Comparison of ENCODE assay signal across 1 cellular context in the genomic region with DNA sequence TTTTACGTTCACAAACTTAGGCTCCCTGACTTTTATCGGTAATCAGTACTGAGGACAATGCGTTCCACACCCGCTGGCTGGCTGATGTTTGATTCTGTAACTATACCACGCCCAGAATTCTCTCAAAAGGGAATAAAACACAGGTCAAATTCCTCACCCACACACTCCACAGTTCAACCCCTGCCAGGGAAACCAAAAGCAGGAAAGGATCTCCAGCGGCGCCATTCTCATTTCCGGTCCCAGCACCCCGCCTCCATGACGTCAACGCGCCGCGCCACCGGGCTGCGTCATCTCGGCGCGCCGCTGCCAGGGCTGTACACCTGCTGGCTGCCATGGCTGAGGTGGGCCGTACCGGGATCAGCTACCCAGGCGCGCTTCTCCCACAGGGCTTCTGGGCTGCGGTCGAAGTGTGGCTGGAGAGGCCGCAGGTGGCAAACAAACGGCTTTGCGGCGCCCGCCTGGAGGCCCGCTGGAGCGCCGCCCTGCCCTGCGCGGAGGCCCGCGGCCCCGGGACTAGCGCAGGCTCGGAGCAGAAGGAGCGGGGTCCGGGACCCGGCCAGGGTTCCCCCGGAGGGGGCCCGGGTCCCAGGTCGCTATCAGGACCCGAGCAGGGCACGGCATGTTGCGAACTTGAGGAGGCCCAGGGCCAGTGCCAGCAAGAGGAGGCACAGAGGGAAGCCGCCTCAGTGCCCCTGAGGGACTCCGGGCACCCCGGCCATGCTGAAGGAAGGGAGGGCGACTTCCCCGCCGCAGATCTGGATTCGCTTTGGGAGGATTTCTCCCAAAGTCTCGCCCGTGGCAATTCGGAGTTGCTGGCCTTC.
A peak's percentile ranks its signal among the peaks of the same experiment; 100 is the strongest.
TF ChIP-seq lines count a peak whose summit lies in the region.

ACOX3 (minus strand) TSS at position 233 of the 821 bp plus-strand sequence. CDS start 24,202 bp downstream, outside the sequence.
A gene with protein sequence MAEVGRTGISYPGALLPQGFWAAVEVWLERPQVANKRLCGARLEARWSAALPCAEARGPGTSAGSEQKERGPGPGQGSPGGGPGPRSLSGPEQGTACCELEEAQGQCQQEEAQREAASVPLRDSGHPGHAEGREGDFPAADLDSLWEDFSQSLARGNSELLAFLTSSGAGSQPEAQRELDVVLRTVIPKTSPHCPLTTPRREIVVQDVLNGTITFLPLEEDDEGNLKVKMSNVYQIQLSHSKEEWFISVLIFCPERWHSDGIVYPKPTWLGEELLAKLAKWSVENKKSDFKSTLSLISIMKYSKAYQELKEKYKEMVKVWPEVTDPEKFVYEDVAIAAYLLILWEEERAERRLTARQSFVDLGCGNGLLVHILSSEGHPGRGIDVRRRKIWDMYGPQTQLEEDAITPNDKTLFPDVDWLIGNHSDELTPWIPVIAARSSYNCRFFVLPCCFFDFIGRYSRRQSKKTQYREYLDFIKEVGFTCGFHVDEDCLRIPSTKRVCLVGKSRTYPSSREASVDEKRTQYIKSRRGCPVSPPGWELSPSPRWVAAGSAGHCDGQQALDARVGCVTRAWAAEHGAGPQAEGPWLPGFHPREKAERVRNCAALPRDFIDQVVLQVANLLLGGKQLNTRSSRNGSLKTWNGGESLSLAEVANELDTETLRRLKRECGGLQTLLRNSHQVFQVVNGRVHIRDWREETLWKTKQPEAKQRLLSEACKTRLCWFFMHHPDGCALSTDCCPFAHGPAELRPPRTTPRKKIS (plus strand): TSS at position 287 of the 821 bp plus-strand sequence. CDS start 46 bp downstream, at position 333.

TF ChIP-seq in K562, 482 proteins besides CTCF, POLR2A, EP300 and RAD21 (continued from another document and continues in another):
- TF ChIP-seq, protein P1, sequence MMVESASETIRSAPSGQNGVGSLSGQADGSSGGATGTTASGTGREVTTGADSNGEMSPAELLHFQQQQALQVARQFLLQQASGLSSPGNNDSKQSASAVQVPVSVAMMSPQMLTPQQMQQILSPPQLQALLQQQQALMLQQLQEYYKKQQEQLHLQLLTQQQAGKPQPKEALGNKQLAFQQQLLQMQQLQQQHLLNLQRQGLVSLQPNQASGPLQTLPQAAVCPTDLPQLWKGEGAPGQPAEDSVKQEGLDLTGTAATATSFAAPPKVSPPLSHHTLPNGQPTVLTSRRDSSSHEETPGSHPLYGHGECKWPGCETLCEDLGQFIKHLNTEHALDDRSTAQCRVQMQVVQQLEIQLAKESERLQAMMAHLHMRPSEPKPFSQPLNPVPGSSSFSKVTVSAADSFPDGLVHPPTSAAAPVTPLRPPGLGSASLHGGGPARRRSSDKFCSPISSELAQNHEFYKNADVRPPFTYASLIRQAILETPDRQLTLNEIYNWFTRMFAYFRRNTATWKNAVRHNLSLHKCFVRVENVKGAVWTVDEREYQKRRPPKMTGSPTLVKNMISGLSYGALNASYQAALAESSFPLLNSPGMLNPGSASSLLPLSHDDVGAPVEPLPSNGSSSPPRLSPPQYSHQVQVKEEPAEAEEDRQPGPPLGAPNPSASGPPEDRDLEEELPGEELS (CRISPR knock-in tag; IDR thresholded peaks at IDR 0.05; ENCODE audit: borderline replicate concordance), result no peak; the same call in 1 of the 2 replicates
- TF ChIP-seq GATA2 (CRISPR knock-in tag; IDR thresholded peaks at IDR 0.05) (no peak), NELFE (IDR thresholded peaks at IDR 0.05; ENCODE audit: insufficient read depth, insufficient read length) (no peak), SRSF1 (IDR thresholded peaks at IDR 0.05; ENCODE audit: low read depth, low read length) (no peak), LCOR (CRISPR knock-in tag; IDR thresholded peaks at IDR 0.05) (no peak), ILF3 (IDR thresholded peaks at IDR 0.05; ENCODE audit: borderline replicate concordance) (no peak; the same call in 1 of the 2 replicates), RBM17 (IDR thresholded peaks at IDR 0.05; ENCODE audit: borderline replicate concordance, low read depth, low read length) (no peak), ELF1 (tag; IDR thresholded peaks at IDR 0.05) (peak; percentile 96), RNF2 (IDR thresholded peaks at IDR 0.05) (no peak), ZBTB17 (CRISPR knock-in tag; IDR thresholded peaks at IDR 0.05) (no peak), ZNF197 (CRISPR knock-in tag; IDR thresholded peaks at IDR 0.05; ENCODE audit: low read depth) (no peak), PTTG1 (tag; IDR thresholded peaks at IDR 0.05; ENCODE audit: low read depth) (no peak), MTF1 (CRISPR knock-in tag; IDR thresholded peaks at IDR 0.05; ENCODE audit: borderline replicate concordance) (no peak), ZNF586 (CRISPR knock-in tag; conservative IDR thresholded peaks at IDR 0.05) (no peak), EP400 (IDR thresholded peaks at IDR 0.05) (peak; percentile 82), PTBP1 (IDR thresholded peaks at IDR 0.05; ENCODE audit: low read depth, low read length) (no peak), NFIX (CRISPR knock-in tag; IDR thresholded peaks at IDR 0.05; ENCODE audit: low read depth) (no peak), WHSC1 (IDR thresholded peaks at IDR 0.05; ENCODE audit: low read length) (no peak), ZNF408 (CRISPR knock-in tag; IDR thresholded peaks at IDR 0.05; ENCODE audit: low read depth) (no peak), RBM25 (IDR thresholded peaks at IDR 0.05; ENCODE audit: low read depth, low read length, severe bottlenecking) (no peak), USF1 (CRISPR knock-in tag; IDR thresholded peaks at IDR 0.05) (no peak), THRA (IDR thresholded peaks at IDR 0.05) (no peak), FIP1L1 (IDR thresholded peaks at IDR 0.05; ENCODE audit: low read depth, low read length, poor library complexity, severe bottlenecking) (peak; percentile 84), SUPT5H (IDR thresholded peaks at IDR 0.05) (peak; percentile 76), RFX5 (IDR thresholded peaks at IDR 0.05; ENCODE audit: low read depth, low read length) (no peak; the same call in 1 of the 2 replicates), YBX1 (IDR thresholded peaks at IDR 0.05) (no peak), NCOA6 (IDR thresholded peaks at IDR 0.05) (no peak), BCLAF1 (IDR thresholded peaks at IDR 0.05; ENCODE audit: borderline replicate concordance in 1 of 2, control insufficient read depth in 1 of 2, low read depth in 2 of 2, low read length in 1 of 2) (no peak), ETV6 (IDR thresholded peaks at IDR 0.05; ENCODE audit: borderline replicate concordance in 1 of 2, low read depth in 2 of 2, low read length in 1 of 2) (no peak), ETV6 (CRISPR knock-in tag; IDR thresholded peaks at IDR 0.05; ENCODE audit: borderline replicate concordance) (no peak), ETV5 (CRISPR knock-in tag; IDR thresholded peaks at IDR 0.05; ENCODE audit: low read depth) (peak; percentile 88), ZNF217 (CRISPR knock-in tag; IDR thresholded peaks at IDR 0.05) (no peak), TGIF2 (CRISPR knock-in tag; IDR thresholded peaks at IDR 0.05) (no peak), E2F5 (CRISPR knock-in tag; IDR thresholded peaks at IDR 0.05) (no peak), PBX2 (CRISPR knock-in tag; IDR thresholded peaks at IDR 0.05; ENCODE audit: low read depth) (no peak), PBX2 (tag; conservative IDR thresholded peaks at IDR 0.05; ENCODE audit: low read depth) (no peak; the same call in 1 of the 2 replicates), CTBP1 (IDR thresholded peaks at IDR 0.05; ENCODE audit: borderline replicate concordance) (peak; percentile 58; the same call in 1 of the 2 replicates), KAT2B (IDR thresholded peaks at IDR 0.05; ENCODE audit: low read depth, low read length) (no peak)
- TF ChIP-seq, protein P2, sequence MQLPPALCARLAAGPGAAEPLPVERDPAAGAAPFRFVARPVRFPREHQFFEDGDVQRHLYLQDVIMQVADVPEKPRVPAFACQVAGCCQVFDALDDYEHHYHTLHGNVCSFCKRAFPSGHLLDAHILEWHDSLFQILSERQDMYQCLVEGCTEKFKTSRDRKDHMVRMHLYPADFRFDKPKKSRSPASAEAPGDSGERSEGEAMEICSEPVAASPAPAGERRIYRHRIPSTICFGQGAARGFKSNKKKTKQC (CRISPR knock-in tag; IDR thresholded peaks at IDR 0.05), result no peak
- TF ChIP-seq, protein P3, sequence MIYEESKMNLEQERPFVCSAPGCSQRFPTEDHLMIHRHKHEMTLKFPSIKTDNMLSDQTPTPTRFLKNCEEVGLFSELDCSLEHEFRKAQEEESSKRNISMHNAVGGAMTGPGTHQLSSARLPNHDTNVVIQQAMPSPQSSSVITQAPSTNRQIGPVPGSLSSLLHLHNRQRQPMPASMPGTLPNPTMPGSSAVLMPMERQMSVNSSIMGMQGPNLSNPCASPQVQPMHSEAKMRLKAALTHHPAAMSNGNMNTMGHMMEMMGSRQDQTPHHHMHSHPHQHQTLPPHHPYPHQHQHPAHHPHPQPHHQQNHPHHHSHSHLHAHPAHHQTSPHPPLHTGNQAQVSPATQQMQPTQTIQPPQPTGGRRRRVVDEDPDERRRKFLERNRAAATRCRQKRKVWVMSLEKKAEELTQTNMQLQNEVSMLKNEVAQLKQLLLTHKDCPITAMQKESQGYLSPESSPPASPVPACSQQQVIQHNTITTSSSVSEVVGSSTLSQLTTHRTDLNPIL (CRISPR knock-in tag; IDR thresholded peaks at IDR 0.05), result no peak
- TF ChIP-seq, protein P4, sequence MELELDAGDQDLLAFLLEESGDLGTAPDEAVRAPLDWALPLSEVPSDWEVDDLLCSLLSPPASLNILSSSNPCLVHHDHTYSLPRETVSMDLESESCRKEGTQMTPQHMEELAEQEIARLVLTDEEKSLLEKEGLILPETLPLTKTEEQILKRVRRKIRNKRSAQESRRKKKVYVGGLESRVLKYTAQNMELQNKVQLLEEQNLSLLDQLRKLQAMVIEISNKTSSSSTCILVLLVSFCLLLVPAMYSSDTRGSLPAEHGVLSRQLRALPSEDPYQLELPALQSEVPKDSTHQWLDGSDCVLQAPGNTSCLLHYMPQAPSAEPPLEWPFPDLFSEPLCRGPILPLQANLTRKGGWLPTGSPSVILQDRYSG (tag; conservative IDR thresholded peaks at IDR 0.05; ENCODE audit: low read depth), result no peak
- TF ChIP-seq, protein P5, sequence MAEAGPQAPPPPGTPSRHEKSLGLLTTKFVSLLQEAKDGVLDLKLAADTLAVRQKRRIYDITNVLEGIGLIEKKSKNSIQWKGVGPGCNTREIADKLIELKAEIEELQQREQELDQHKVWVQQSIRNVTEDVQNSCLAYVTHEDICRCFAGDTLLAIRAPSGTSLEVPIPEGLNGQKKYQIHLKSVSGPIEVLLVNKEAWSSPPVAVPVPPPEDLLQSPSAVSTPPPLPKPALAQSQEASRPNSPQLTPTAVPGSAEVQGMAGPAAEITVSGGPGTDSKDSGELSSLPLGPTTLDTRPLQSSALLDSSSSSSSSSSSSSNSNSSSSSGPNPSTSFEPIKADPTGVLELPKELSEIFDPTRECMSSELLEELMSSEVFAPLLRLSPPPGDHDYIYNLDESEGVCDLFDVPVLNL (CRISPR knock-in tag; IDR thresholded peaks at IDR 0.05; ENCODE audit: low read depth), result no peak
